In the genomic region with DNA sequence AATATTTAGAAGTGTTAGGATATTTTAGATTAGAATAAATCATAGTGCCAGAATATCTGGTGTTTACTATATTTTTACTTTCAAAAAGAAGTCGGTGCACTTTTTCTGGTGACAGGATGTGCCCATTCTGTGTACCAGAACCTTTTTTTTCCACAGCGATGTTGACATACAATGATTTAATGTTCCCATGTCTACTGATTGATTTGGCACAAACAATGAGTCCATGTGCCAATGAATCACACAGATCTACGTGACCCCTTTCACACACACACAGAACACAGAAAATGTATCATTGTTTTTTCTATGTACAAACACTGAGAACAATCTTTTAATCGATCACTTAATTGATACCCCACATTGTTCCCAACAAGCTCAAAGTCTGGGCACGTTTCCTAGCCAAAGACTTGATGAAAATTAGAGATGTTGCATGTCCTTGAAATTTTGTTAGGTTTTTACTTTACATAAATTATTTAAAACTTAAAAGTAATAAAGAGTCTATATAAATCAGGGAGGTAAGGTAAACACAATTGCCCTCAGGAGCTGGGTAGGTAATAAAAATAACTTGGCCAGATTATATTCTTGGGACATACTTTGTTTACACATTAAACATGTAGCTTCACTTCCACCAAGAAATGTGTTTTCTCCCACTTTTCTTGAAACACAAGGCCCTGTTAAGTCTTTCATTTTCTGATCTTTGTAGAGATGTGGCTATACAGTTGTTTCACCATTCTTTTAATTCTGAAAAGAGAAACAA, we compare ENCODE assay signal across 18 cellular contexts. TPM values are rescaled to one million over a fixed set of nuclear protein-coding genes. Genes with fewer than 3 reads are reported as not detected.
A peak's percentile ranks its signal among the peaks of the same experiment; 100 is the strongest.
DNase-seq lines count a peak whose midpoint lies in the region; ATAC-seq and TF ChIP-seq lines count a peak whose summit lies in the region.
"Had no signal": no experiment of that assay in that cellular context is flagged by ENCODE, and none has a peak within 500 bp of the region (broad histone marks: within the 10 kb centered on the region; RNA-seq: fewer than 3 reads in every experiment).

No MANE protein-coding gene starts in this region.

- no peaks in the 10 kb centered on the region for H3K9me3 ChIP-seq in gastrocnemius medialis
- H3K9me3 ChIP-seq: esophagus squamous epithelium, SJSA1, transverse colon had no signal

- TF ChIP-seq CTCF in fibroblast of mammary gland (conservative IDR thresholded peaks at IDR 0.05; ENCODE audit: control insufficient read depth, insufficient read depth, low read depth, low read length), result no peak
- TF ChIP-seq CTCF in gastrocnemius medialis (IDR thresholded peaks at IDR 0.05 in 4 of 5, conservative IDR thresholded peaks at IDR 0.05 in 1 of 5), result no peak
- no peak for TF ChIP-seq CTCF in type B pancreatic cell (conservative IDR thresholded peaks at IDR 0.05)

- intact Hi-C loops in gastrocnemius medialis (cut with DNase I; ENCODE audit: low total_unique reads), result no loop called here

- H3K36me3 Mint-ChIP-seq in type B pancreatic cell, result no peaks in the 10 kb centered on the region

- H3K27me3 Mint-ChIP-seq in type B pancreatic cell, result no peaks in the 10 kb centered on the region

- H3K4me3 ChIP-seq in fibroblast of mammary gland (ENCODE audit: control insufficient read depth, low read depth, low read length) (no peak overlapping the region), gastrocnemius medialis (no peak overlapping the region)
- H3K4me3 ChIP-seq: BLaER1, esophagus squamous epithelium, SJSA1, skin epidermis, transverse colon had no signal

- peak; percentile 75 to 79 for ATAC-seq in gastrocnemius medialis

- H3K27ac ChIP-seq in gastrocnemius medialis, result peak overlapping the region in 2 of 4 donors; percentile 3 to 54
- H3K27ac ChIP-seq: BLaER1, esophagus squamous epithelium, SJSA1, transverse colon had no signal

- peak; percentile 31 for DNase-seq in NCI-H2029 treated with DMSO at 0.1 percent for 48 hours (lab: John Stamatoyannopoulos, UW)
- peak; percentile 16 for DNase-seq in RPMI7951 (ENCODE audit: low read depth)
- DNase-seq in fibroblast of mammary gland (ENCODE audit: low read depth), result peak; percentile 51
- DNase-seq in gastrocnemius medialis, result peak in 1 of 2 donors; percentile 9
- no peak for DNase-seq in activated CD8-positive, alpha-beta memory T cell treated with anti-CD3 and anti-CD28 coated beads, Interleukin-2, amount 50 U/mL, for 4 hours
- DNase-seq in type B pancreatic cell (ENCODE audit: extremely low spot score, unreplicated experiment), result no peak
- no peak for DNase-seq in Kasumi-1 (lab: John Stamatoyannopoulos, UW)
- DNase-seq: activated CD8-positive, alpha-beta memory T cell treated with anti-CD3 and anti-CD28 coated beads, Interleukin-2, amount 50 U/mL, for 48 hours; activated naive CD4-positive, alpha-beta T cell; esophagus squamous epithelium; IMR-90; kidney; midbrain; NCI-H226; transverse colon had no signal

- H3K4me1 ChIP-seq in gastrocnemius medialis, result peaks cover 3 to 4% of the 10 kb centered on the region in 2 donors
- H3K4me1 ChIP-seq: BLaER1, esophagus squamous epithelium, SJSA1 had no signal

- no peak overlapping the region for H3K27ac Mint-ChIP-seq in type B pancreatic cell

- no peaks in the 10 kb centered on the region for H3K36me3 ChIP-seq in gastrocnemius medialis
- H3K36me3 ChIP-seq: BLaER1, esophagus squamous epithelium, SJSA1, transverse colon had no signal

- no peaks in the 10 kb centered on the region for H3K9me3 Mint-ChIP-seq in type B pancreatic cell

- no peak for TF ChIP-seq POLR2A in gastrocnemius medialis (IDR thresholded peaks at IDR 0.05)

- H3K27me3 ChIP-seq in gastrocnemius medialis, result no peaks in the 10 kb centered on the region
- H3K27me3 ChIP-seq: BLaER1, esophagus squamous epithelium, SJSA1, transverse colon had no signal

- H3K4me1 Mint-ChIP-seq in type B pancreatic cell (ENCODE audit: unreplicated experiment), result no peaks in the 10 kb centered on the region

- no peak overlapping the region for H3K4me3 Mint-ChIP-seq in type B pancreatic cell

- in situ Hi-C loops in gastrocnemius medialis (cut with MboI; ENCODE audit: low sequenced_read_pairs in 4 of 4), result no loop called here

RNA-seq across cellular contexts. Expression of gene SOX4, which starts 36.4 kb away (rescaled TPM):
- 10.8 and 12.9 TPM in 2 replicates for total RNA-seq in RPMI7951 (2014; rRNA removed; shearing (Covaris generic))
- total RNA-seq in gastrocnemius medialis (1 to 10 TPM in 2 of 4 donors, under 1 TPM in 2; 0.80 to 1.6 (median 1.0) TPM), type B pancreatic cell (ENCODE audit: low replicate concordance) (138 and 152 TPM in 2 replicates)

Comparison
In these comparisons a context has a peak if more than half of its experiments do, and no peak if none do; other contexts are left out.
1. DNase-seq: peak in NCI-H2029 treated with DMSO at 0.1 percent for 48 hours (single experiment), RPMI7951 (single experiment) and fibroblast of mammary gland (single experiment); none in activated CD8-positive, alpha-beta memory T cell treated with anti-CD3 and anti-CD28 coated beads, Interleukin-2, amount 50 U/mL, for 4 hours (single experiment), type B pancreatic cell (single experiment) and Kasumi-1 (0 of 2).
2. RNA of gene SOX4, which starts 36.4 kb away (total RNA-seq): 138 to 152 TPM in type B pancreatic cell; 10.8 to 12.9 TPM in RPMI7951 and 0.80 to 1.6 TPM in gastrocnemius medialis; every median in the first group is over 10 times any median in the second.